Comparison of ENCODE assay signal across 13 cellular contexts in genomic region chr4:41443340-41444079, GRCh38.
"Had no signal": no experiment of that assay in that cellular context is flagged by ENCODE, and none has a peak within 500 bp of the region (broad histone marks: within the 10 kb centered on the region; RNA-seq: fewer than 3 reads in every experiment).

No MANE protein-coding gene starts in this region.

- DNase-seq: activated CD4-positive, alpha-beta T cell treated with anti-CD3 and anti-CD28 coated beads for 36 hours; activated CD8-positive, alpha-beta memory T cell treated with anti-CD3 and anti-CD28 coated beads, Interleukin-2, amount 50 U/mL, for 4 hours; activated CD8-positive, alpha-beta T cell treated with anti-CD3 and anti-CD28 coated beads for 36 hours; activated naive CD8-positive, alpha-beta T cell treated with anti-CD3 and anti-CD28 coated beads, Interleukin-2, amount 10 ng/mL, durations not matched to agents 7 days and 5 days; activated T-cell treated with anti-CD3 and anti-CD28 coated beads, Interleukin-2, amount 50 U/mL, for 72 hours; foreskin keratinocyte; head of caudate nucleus; nephron progenitor cell; stimulated activated CD4-positive, alpha-beta T cell treated with anti-CD3 and anti-CD28 coated beads, Interleukin-4, amount 100 ng/mL, for 1 hour; stomach; WERI-Rb-1 had no signal

- H3K4me1 ChIP-seq: foreskin keratinocyte had no signal

- H3K9me3 ChIP-seq: stomach, thoracic aorta had no signal

- ATAC-seq: activated CD4-positive, alpha-beta T cell treated with anti-CD3 and anti-CD28 coated beads for 36 hours; activated CD8-positive, alpha-beta T cell treated with anti-CD3 and anti-CD28 coated beads for 36 hours; activated T-cell treated with anti-CD3 and anti-CD28 coated beads, Interleukin-2, amount 50 U/mL, for 72 hours; foreskin keratinocyte had no signal

- H3K27me3 Mint-ChIP-seq: activated CD4-positive, alpha-beta T cell treated with anti-CD3 and anti-CD28 coated beads for 36 hours; activated CD8-positive, alpha-beta T cell treated with anti-CD3 and anti-CD28 coated beads for 36 hours had no signal

- H3K4me3 Mint-ChIP-seq: activated CD4-positive, alpha-beta T cell treated with anti-CD3 and anti-CD28 coated beads for 36 hours; activated CD8-positive, alpha-beta T cell treated with anti-CD3 and anti-CD28 coated beads for 36 hours; activated naive CD8-positive, alpha-beta T cell treated with anti-CD3 and anti-CD28 coated beads, Interleukin-2, amount 10 ng/mL, durations not matched to agents 7 days and 5 days; activated T-cell treated with anti-CD3 and anti-CD28 coated beads, Interleukin-2, amount 50 U/mL, for 72 hours; nephron progenitor cell had no signal

- H3K27ac ChIP-seq: foreskin keratinocyte, thoracic aorta, WERI-Rb-1 had no signal

- H3K4me3 ChIP-seq: stomach, thoracic aorta had no signal

- H3K36me3 Mint-ChIP-seq: activated naive CD8-positive, alpha-beta T cell treated with anti-CD3 and anti-CD28 coated beads, Interleukin-2, amount 10 ng/mL, durations not matched to agents 7 days and 5 days had no signal

- H3K27me3 ChIP-seq: stomach had no signal

- H3K9me3 Mint-ChIP-seq: activated CD8-positive, alpha-beta T cell treated with anti-CD3 and anti-CD28 coated beads for 36 hours; activated naive CD8-positive, alpha-beta T cell treated with anti-CD3 and anti-CD28 coated beads, Interleukin-2, amount 10 ng/mL, durations not matched to agents 7 days and 5 days; activated T-cell treated with anti-CD3 and anti-CD28 coated beads, Interleukin-2, amount 50 U/mL, for 72 hours had no signal

- H3K27ac Mint-ChIP-seq: activated CD4-positive, alpha-beta T cell treated with anti-CD3 and anti-CD28 coated beads for 36 hours; activated CD8-positive, alpha-beta T cell treated with anti-CD3 and anti-CD28 coated beads for 36 hours; activated naive CD8-positive, alpha-beta T cell treated with anti-CD3 and anti-CD28 coated beads, Interleukin-2, amount 10 ng/mL, durations not matched to agents 7 days and 5 days; activated T-cell treated with anti-CD3 and anti-CD28 coated beads, Interleukin-2, amount 50 U/mL, for 72 hours; nephron progenitor cell had no signal

- H3K36me3 ChIP-seq: stomach, thoracic aorta, WERI-Rb-1 had no signal

- FAIRE-seq: urothelium cell line had no signal

- H3K4me1 Mint-ChIP-seq: activated CD4-positive, alpha-beta T cell treated with anti-CD3 and anti-CD28 coated beads for 36 hours; activated naive CD8-positive, alpha-beta T cell treated with anti-CD3 and anti-CD28 coated beads, Interleukin-2, amount 10 ng/mL, durations not matched to agents 7 days and 5 days had no signal
